In genomic region chr5:142499591-142500384, GRCh38 we compare ENCODE assay signal across 14 cellular contexts.
DNase-seq lines count a peak whose midpoint lies in the region; ATAC-seq and TF ChIP-seq lines count a peak whose summit lies in the region.
"Had no signal": no experiment of that assay in that cellular context is flagged by ENCODE, and none has a peak within 500 bp of the region (broad histone marks: within the 10 kb centered on the region; RNA-seq: fewer than 3 reads in every experiment).

No MANE protein-coding gene starts in this region.

- intact Hi-C loops in esophagus muscularis mucosa (cut with DNase I), result no loop called here

- peak overlapping the region; percentile 27 for H3K4me3 Mint-ChIP-seq in progenitor cell of endocrine pancreas (ENCODE audit: low read depth)
- H3K4me3 Mint-ChIP-seq: activated CD4-positive, alpha-beta memory T cell treated with anti-CD3 and anti-CD28 coated beads, Interleukin-2, amount 10 ng/mL, durations not matched to agents 7 days and 5 days; HFFc6 had no signal

- H3K9me2 ChIP-seq in hepatocyte (replicated peaks; ENCODE audit: insufficient read depth), result no peaks in the 10 kb centered on the region

- no peaks in the 10 kb centered on the region for H3K27me3 ChIP-seq in hepatocyte
- no peaks in the 10 kb centered on the region for H3K27me3 ChIP-seq in esophagus muscularis mucosa
- H3K27me3 ChIP-seq: ascending aorta had no signal

- DNase-seq in DMS79 treated with DMSO at 0.1 percent for 48 hours (lab: John Stamatoyannopoulos, UW) (peak; percentile 24), NCI-H2029 treated with DMSO at 0.1 percent for 48 hours (lab: John Stamatoyannopoulos, UW) (peak; percentile 87), hepatocyte (ENCODE audit: low spot score) (peak; percentile 22), progenitor cell of endocrine pancreas (ENCODE audit: low spot score, unreplicated experiment) (no peak), NCI-H187 treated with DMSO at 0.1 percent for 48 hours (lab: John Stamatoyannopoulos, UW) (no peak), D341Med (ENCODE audit: low spot score) (no peak), esophagus muscularis mucosa (ENCODE audit: extremely low spot score) (no peak)
- no peak for DNase-seq in stimulated activated naive CD8-positive, alpha-beta T cell treated with anti-CD3 and anti-CD28 coated beads, Interleukin-15, Interleukin-2, amounts not matched to agents 100 U/mL and 50 U/mL, for 24 hours
- DNase-seq: activated CD4-positive, alpha-beta memory T cell treated with anti-CD3 and anti-CD28 coated beads, Interleukin-2, amount 10 ng/mL, durations not matched to agents 7 days and 5 days; EL; HFFc6 had no signal

- H3K4me2 ChIP-seq in hepatocyte, result peak overlapping the region; percentile 31

- H4K20me1 ChIP-seq in hepatocyte (ENCODE audit: insufficient read depth, poor library complexity, severe bottlenecking), result no peaks in the 10 kb centered on the region

- no peak overlapping the region for H2AFZ ChIP-seq in hepatocyte

- H3K9me3 Mint-ChIP-seq in progenitor cell of endocrine pancreas (ENCODE audit: low read depth), result no peaks in the 10 kb centered on the region
- H3K9me3 Mint-ChIP-seq: activated CD4-positive, alpha-beta memory T cell treated with anti-CD3 and anti-CD28 coated beads, Interleukin-2, amount 10 ng/mL, durations not matched to agents 7 days and 5 days; activated T-helper 2 cell treated with anti-CD3 and anti-CD28 coated beads, Interferon-gamma antibody, Interleukin-2, Interleukin-4, amounts not matched to agents 10 μg/mL and 5 μg/mL and 100 μg/mL, durations not matched to agents 14 hours and 24 hours and 36 hours; HFFc6 had no signal

- no peaks in the 10 kb centered on the region for H3K79me2 ChIP-seq in hepatocyte

- ATAC-seq in stimulated activated naive CD8-positive, alpha-beta T cell treated with anti-CD3 and anti-CD28 coated beads, Interleukin-15, Interleukin-2, amounts not matched to agents 100 U/mL and 50 U/mL, for 24 hours, result no peak
- ATAC-seq: GM12878 had no signal

- no peak for TF ChIP-seq EP300 in esophagus muscularis mucosa (IDR thresholded peaks at IDR 0.05)

- 51% methylated on average over 7 of the region's 7 CpGs for WGBS in hepatocyte (ENCODE audit: low lambda C conversion rate, missing lambda C conversion rate)
- 89% methylated on average over 7 of the region's 7 CpGs for WGBS in esophagus muscularis mucosa

- peak overlapping the region; percentile 49 for H3K27ac Mint-ChIP-seq in progenitor cell of endocrine pancreas
- H3K27ac Mint-ChIP-seq: activated CD4-positive, alpha-beta memory T cell treated with anti-CD3 and anti-CD28 coated beads, Interleukin-2, amount 10 ng/mL, durations not matched to agents 7 days and 5 days; activated T-helper 2 cell treated with anti-CD3 and anti-CD28 coated beads, Interferon-gamma antibody, Interleukin-2, Interleukin-4, amounts not matched to agents 10 μg/mL and 5 μg/mL and 100 μg/mL, durations not matched to agents 14 hours and 24 hours and 36 hours; HFFc6 had no signal

- TF ChIP-seq CTCF in hepatocyte (IDR thresholded peaks at IDR 0.05; ENCODE audit: poor library complexity) (no peak), progenitor cell of endocrine pancreas (IDR thresholded peaks at IDR 0.05; ENCODE audit: unreplicated experiment) (no peak), esophagus muscularis mucosa (IDR thresholded peaks at IDR 0.05) (no peak)

- peaks cover 20% of the 10 kb centered on the region for H3K4me1 Mint-ChIP-seq in progenitor cell of endocrine pancreas (ENCODE audit: low read depth)

- no peaks in the 10 kb centered on the region for H3K9me3 ChIP-seq in hepatocyte (ENCODE audit: low read depth)
- no peaks in the 10 kb centered on the region for H3K9me3 ChIP-seq in esophagus muscularis mucosa
- H3K9me3 ChIP-seq: ascending aorta had no signal

- no peak for TF ChIP-seq POLR2A in esophagus muscularis mucosa (IDR thresholded peaks at IDR 0.05; ENCODE audit: low read depth)

- H3K27ac ChIP-seq in hepatocyte (no peak overlapping the region), esophagus muscularis mucosa (replicated peaks in 1 of 4) (no peak overlapping the region)
- H3K27ac ChIP-seq: ascending aorta had no signal

- H3K27me3 Mint-ChIP-seq in progenitor cell of endocrine pancreas, result no peaks in the 10 kb centered on the region
- H3K27me3 Mint-ChIP-seq: activated CD4-positive, alpha-beta memory T cell treated with anti-CD3 and anti-CD28 coated beads, Interleukin-2, amount 10 ng/mL, durations not matched to agents 7 days and 5 days had no signal

- no peaks in the 10 kb centered on the region for H3K36me3 ChIP-seq in hepatocyte (replicated peaks; ENCODE audit: insufficient read depth, low read depth)
- H3K36me3 ChIP-seq in esophagus muscularis mucosa, result no peaks in the 10 kb centered on the region
- H3K36me3 ChIP-seq: ascending aorta had no signal

- no peaks in the 10 kb centered on the region for H3K36me3 Mint-ChIP-seq in progenitor cell of endocrine pancreas (ENCODE audit: insufficient read depth)

- no peak overlapping the region for H3K4me3 ChIP-seq in hepatocyte
- H3K4me3 ChIP-seq in esophagus muscularis mucosa, result no peak overlapping the region
- H3K4me3 ChIP-seq: ascending aorta, GM12878 had no signal

- peaks cover 5% of the 10 kb centered on the region for H3K4me1 ChIP-seq in hepatocyte (ENCODE audit: insufficient read depth)
- H3K4me1 ChIP-seq in esophagus muscularis mucosa, result peaks cover 0 to 21% (median 15%) of the 10 kb centered on the region in 4 donors

Comparison
In these comparisons a context has a peak if more than half of its experiments do, and no peak if none do; other contexts are left out.
1. DNase-seq: peak in DMS79 treated with DMSO at 0.1 percent for 48 hours (single experiment), NCI-H2029 treated with DMSO at 0.1 percent for 48 hours (single experiment) and hepatocyte (single experiment); none in progenitor cell of endocrine pancreas (single experiment), NCI-H187 treated with DMSO at 0.1 percent for 48 hours (single experiment), stimulated activated naive CD8-positive, alpha-beta T cell treated with anti-CD3 and anti-CD28 coated beads, Interleukin-15, Interleukin-2, amounts not matched to agents 100 U/mL and 50 U/mL, for 24 hours (single experiment), D341Med (single experiment) and esophagus muscularis mucosa (single experiment).